In genomic region chr1:178684542-178685000, GRCh38 we compare ENCODE assay signal across 9 cellular contexts.
DNase-seq lines count a peak whose midpoint lies in the region; ATAC-seq, FAIRE-seq and TF ChIP-seq lines count a peak whose summit lies in the region.
"Had no signal": no experiment of that assay in that cellular context is flagged by ENCODE, and none has a peak within 500 bp of the region (broad histone marks: within the 10 kb centered on the region; RNA-seq: fewer than 3 reads in every experiment).

No MANE protein-coding gene starts in this region.

- TF ChIP-seq CTCF in D721Med (IDR thresholded peaks at IDR 0.05; ENCODE audit: insufficient read depth, missing control alignments) (no peak), KMS-11 (conservative IDR thresholded peaks at IDR 0.05; ENCODE audit: low read depth, low read length) (no peak)

- H3K4me3 ChIP-seq in KMS-11 (IDR thresholded peaks at IDR 0.05; ENCODE audit: insufficient read depth, low read depth, low read length) = no peak overlapping the region

- DNase-seq in D721Med (ENCODE audit: insufficient read length, low spot score) (no peak), fibroblast of the conjunctiva (ENCODE audit: low read depth) (peak; percentile 87), cortex of kidney (lab: John Stamatoyannopoulos, UW) (no peak), COLO668 (lab: John Stamatoyannopoulos, UW; ENCODE audit: unreplicated experiment) (no peak), GOT3 (lab: John Stamatoyannopoulos, UW) (no peak), globus pallidus (ENCODE audit: low spot score) (no peak)

- no peak overlapping the region for H3K27ac ChIP-seq in KMS-11
- H3K27ac ChIP-seq: neutrophil had no signal

- peak overlapping the region; percentile 8; the same call in 1 of the 2 replicates for H3K4me2 ChIP-seq in KMS-11

- H3K36me3 ChIP-seq in KMS-11 (ENCODE audit: insufficient read depth) = no peaks in the 10 kb centered on the region
- H3K36me3 ChIP-seq: neutrophil had no signal

- H3K79me2 ChIP-seq in KMS-11 (ENCODE audit: insufficient read depth, low read depth) = no peaks in the 10 kb centered on the region

- peak; percentile 81 for FAIRE-seq in D721Med (lab: Jason Lieb, UNC)

- H3K27me3 ChIP-seq in KMS-11 (ENCODE audit: insufficient read depth, low read depth) = no peaks in the 10 kb centered on the region
- H3K27me3 ChIP-seq: neutrophil had no signal

- ATAC-seq in GM21529 (IDR thresholded peaks at IDR 0.05; ENCODE audit: unreplicated experiment) = peak; percentile 92

- no peak overlapping the region for H3K9ac ChIP-seq in KMS-11

- peaks cover 11% of the 10 kb centered on the region for H3K4me1 ChIP-seq in KMS-11 (ENCODE audit: low read depth, poor library complexity, severe bottlenecking)

- H4K20me1 ChIP-seq in KMS-11 (ENCODE audit: insufficient read depth) = no peaks in the 10 kb centered on the region

- no peak overlapping the region for H2AFZ ChIP-seq in KMS-11 (ENCODE audit: low read depth)
